In genomic region chr3:187183903-187184302, GRCh38 we compare ENCODE assay signal across 31 cellular contexts. TPM values are rescaled to one million over a fixed set of nuclear protein-coding genes. Genes with fewer than 3 reads are reported as not detected.
A peak's percentile ranks its signal among the peaks of the same experiment; 100 is the strongest.
DNase-seq lines count a peak whose midpoint lies in the region; ATAC-seq and TF ChIP-seq lines count a peak whose summit lies in the region.
"Had no signal": no experiment of that assay in that cellular context is flagged by ENCODE, and none has a peak within 500 bp of the region (broad histone marks: within the 10 kb centered on the region; RNA-seq: fewer than 3 reads in every experiment).

No MANE protein-coding gene starts in this region.

- H3K4me1 ChIP-seq in A673 (ENCODE audit: insufficient read depth, low read length, poor library complexity, severe bottlenecking) (peaks cover 18% of the 10 kb centered on the region), HUES48 (ENCODE audit: control insufficient read depth, insufficient read depth, low read length) (peaks cover 61% of the 10 kb centered on the region)
- H3K4me1 ChIP-seq: A549, BE2C, left lung had no signal

- DNase-seq in A673 (ENCODE audit: low spot score) (peak; percentile 46), islet precursor cell (peak; percentile 2), midbrain (lab: John Stamatoyannopoulos, UW) (no peak), NCI-H1417 treated with DMSO at 0.1 percent for 48 hours (lab: John Stamatoyannopoulos, UW) (no peak), kidney tubule cell (ENCODE audit: low spot score) (no peak)
- DNase-seq in activated CD8-positive, alpha-beta memory T cell treated with anti-CD3 and anti-CD28 coated beads, Interleukin-2, amount 10 ng/mL, durations not matched to agents 7 days and 5 days: no peak
- DNase-seq: activated naive CD4-positive, alpha-beta T cell treated with Interleukin-2 at 50 U/mL for 16 hours; BE2C; effector CD4-positive, alpha-beta T cell; heart right ventricle; left lung; naive thymus-derived CD8-positive, alpha-beta T cell; NCI-H1694; SHP77; SW 1271 had no signal

- H3K4me3 ChIP-seq in A673 (ENCODE audit: low read depth, low read length, poor library complexity, severe bottlenecking): no peak overlapping the region
- no peak overlapping the region for H3K4me3 ChIP-seq in HUES48 (ENCODE audit: low read depth, low read length)
- H3K4me3 ChIP-seq: A549, HAP-1, heart right ventricle, left lung, skin epidermis, thoracic aorta, vagina had no signal

- peaks cover 14% of the 10 kb centered on the region for H3K27me3 Mint-ChIP-seq in brain
- H3K27me3 Mint-ChIP-seq in activated CD8-positive, alpha-beta memory T cell treated with anti-CD3 and anti-CD28 coated beads, Interleukin-2, amount 10 ng/mL, durations not matched to agents 7 days and 5 days: peaks cover 21% of the 10 kb centered on the region

- no peak for ATAC-seq in activated CD8-positive, alpha-beta memory T cell treated with anti-CD3 and anti-CD28 coated beads, Interleukin-2, amount 10 ng/mL, durations not matched to agents 7 days and 5 days
- ATAC-seq: A549; heart right ventricle; left lung; naive thymus-derived CD8-positive, alpha-beta T cell had no signal

- H3K27ac ChIP-seq in A673 (ENCODE audit: low read depth, low read length, poor library complexity, severe bottlenecking) (peak overlapping the region; percentile 46), HUES48 (ENCODE audit: low read depth, low read length) (peak overlapping the region; percentile 51)
- H3K27ac ChIP-seq: A549, foreskin keratinocyte, KMS-11, left lung, vagina had no signal

- peaks cover 0 to 3% (median 0%) of the 10 kb centered on the region in 5 experiments for H3K9me3 Mint-ChIP-seq in brain
- H3K9me3 Mint-ChIP-seq in activated CD8-positive, alpha-beta memory T cell treated with anti-CD3 and anti-CD28 coated beads, Interleukin-2, amount 10 ng/mL, durations not matched to agents 7 days and 5 days (ENCODE audit: low read depth): no peaks in the 10 kb centered on the region
- H3K9me3 Mint-ChIP-seq: stimulated activated naive CD8-positive, alpha-beta T cell treated with anti-CD3 and anti-CD28 coated beads, Interleukin-15, Interleukin-2, amounts not matched to agents 100 ng/mL and 50 ng/mL, for 24 hours had no signal

- no TSS peak for BruUV-seq in A673 (replicated peaks; lab: Mats Ljungman, UMichigan)

- H3K9ac ChIP-seq in HUES48 (ENCODE audit: low read depth, low read length): 0 out of 2 replicates have a peak overlapping the region, but pooled peaks have one; percentile 36
- H3K9ac ChIP-seq: KMS-11 had no signal

- no peaks in the 10 kb centered on the region for H3K36me3 Mint-ChIP-seq in brain
- H3K36me3 Mint-ChIP-seq in activated CD8-positive, alpha-beta memory T cell treated with anti-CD3 and anti-CD28 coated beads, Interleukin-2, amount 10 ng/mL, durations not matched to agents 7 days and 5 days: no peaks in the 10 kb centered on the region
- H3K36me3 Mint-ChIP-seq: mesothelial cell of epicardium had no signal

- no peak overlapping the region for H3K4me3 Mint-ChIP-seq in brain
- H3K4me3 Mint-ChIP-seq in activated CD8-positive, alpha-beta memory T cell treated with anti-CD3 and anti-CD28 coated beads, Interleukin-2, amount 10 ng/mL, durations not matched to agents 7 days and 5 days: no peak overlapping the region
- H3K4me3 Mint-ChIP-seq: activated CD4-positive, alpha-beta T cell treated with anti-CD3 and anti-CD28 coated beads, Interleukin-2, amount 10 ng/mL, durations not matched to agents 7 days and 5 days; mesothelial cell of epicardium; naive thymus-derived CD8-positive, alpha-beta T cell; stimulated activated naive CD8-positive, alpha-beta T cell treated with anti-CD3 and anti-CD28 coated beads, Interleukin-15, Interleukin-2, amounts not matched to agents 100 ng/mL and 50 ng/mL, for 24 hours had no signal

- H3K36me3 ChIP-seq in A673 (ENCODE audit: insufficient read depth, low read length, poor library complexity, severe bottlenecking) (no peaks in the 10 kb centered on the region), HUES48 (ENCODE audit: control insufficient read depth, insufficient read depth, low read length) (no peaks in the 10 kb centered on the region)
- H3K36me3 ChIP-seq: BE2C, HAP-1, heart right ventricle, left lung, thoracic aorta, vagina had no signal

- peaks cover 33% of the 10 kb centered on the region for H3K4me1 Mint-ChIP-seq in brain
- H3K4me1 Mint-ChIP-seq in activated CD8-positive, alpha-beta memory T cell treated with anti-CD3 and anti-CD28 coated beads, Interleukin-2, amount 10 ng/mL, durations not matched to agents 7 days and 5 days: peaks cover 12% of the 10 kb centered on the region

- H3K27me3 ChIP-seq in A673 (replicated peaks; ENCODE audit: insufficient read depth, low read depth, low read length, poor library complexity): no peaks in the 10 kb centered on the region
- no peaks in the 10 kb centered on the region for H3K27me3 ChIP-seq in HUES48 (ENCODE audit: control insufficient read depth, insufficient read depth, low read length)
- H3K27me3 ChIP-seq: foreskin keratinocyte, heart right ventricle, left lung, vagina had no signal

- peak overlapping the region in 3 of 5 experiments; percentile 17 to 84 (median 77) for H3K27ac Mint-ChIP-seq in brain
- H3K27ac Mint-ChIP-seq in activated CD8-positive, alpha-beta memory T cell treated with anti-CD3 and anti-CD28 coated beads, Interleukin-2, amount 10 ng/mL, durations not matched to agents 7 days and 5 days: no peak overlapping the region
- H3K27ac Mint-ChIP-seq: mesothelial cell of epicardium; naive thymus-derived CD8-positive, alpha-beta T cell; stimulated activated naive CD8-positive, alpha-beta T cell treated with anti-CD3 and anti-CD28 coated beads, Interleukin-15, Interleukin-2, amounts not matched to agents 100 ng/mL and 50 ng/mL, for 24 hours had no signal

- TF ChIP-seq CTCF in A673 (conservative IDR thresholded peaks at IDR 0.05; ENCODE audit: low read depth, low read length) (no peak), brain (conservative IDR thresholded peaks at IDR 0.05) (no peak)

- no peaks in the 10 kb centered on the region for H3K9me3 ChIP-seq in A673 (ENCODE audit: low read depth, low read length, poor library complexity, severe bottlenecking)
- H3K9me3 ChIP-seq in HUES48 (ENCODE audit: control insufficient read depth, insufficient read depth, low read length): no peaks in the 10 kb centered on the region
- H3K9me3 ChIP-seq: A549, BE2C, HAP-1, heart right ventricle, left lung, thoracic aorta, vagina had no signal

- CTCF ChIA-PET in A673 (lab: Charles Lee): no interaction called here
- CTCF ChIA-PET in activated CD8-positive, alpha-beta memory T cell treated with anti-CD3 and anti-CD28 coated beads, Interleukin-2, amount 10 ng/mL, durations not matched to agents 7 days and 5 days (lab: Charles Lee): interaction anchor here (1.2 kb wide), 1 partner anchor 19 kb away, joined by 3 read pairs; no protein-coding TSS in a partner anchor

- intact Hi-C loops in A673 (cut with micrococcal nuclease; ENCODE audit: unreplicated experiment): no loop called here

- POLR2A ChIA-PET in A673 (lab: Charles Lee; ENCODE audit: low non-redundant PET): no interaction called here

RNA-seq across cellular contexts. Expression of gene RTP1, which starts 13.4 kb away (rescaled TPM):
- total RNA-seq in A673 (2021): not detected in 2 replicates
- polyA plus RNA-seq in brain (ENCODE audit: insufficient read depth, low read depth, low replicate concordance): 0.93 TPM
- total RNA-seq in activated CD8-positive, alpha-beta memory T cell treated with anti-CD3 and anti-CD28 coated beads, Interleukin-2, amount 10 ng/mL, durations not matched to agents 7 days and 5 days: not detected
- total RNA-seq: activated CD4-positive, alpha-beta T cell treated with anti-CD3 and anti-CD28 coated beads, Interleukin-2, amount 10 ng/mL, durations not matched to agents 7 days and 5 days; foreskin keratinocyte; G401; HT-29; left lung; mesothelial cell of epicardium; naive thymus-derived CD8-positive, alpha-beta T cell; omental fat pad; vagina had no signal
- polyA plus RNA-seq: A549; adipose tissue; foreskin keratinocyte; heart right ventricle; naive thymus-derived CD8-positive, alpha-beta T cell had no signal

RNA-seq across cellular contexts. Expression of gene RPL39L, which starts 44.6 kb away (rescaled TPM):
- total RNA-seq in A673 (2021): 35.3 and 43.2 TPM in 2 replicates
- polyA plus RNA-seq in brain (ENCODE audit: insufficient read depth, low read depth, low replicate concordance): 46.3 TPM
- 10 to 100 TPM; 17.8 to 25.0 TPM for total RNA-seq in activated CD8-positive, alpha-beta memory T cell treated with anti-CD3 and anti-CD28 coated beads, Interleukin-2, amount 10 ng/mL, durations not matched to agents 7 days and 5 days
- total RNA-seq: HT-29 had no signal

Comparison
In these comparisons a context has a peak if more than half of its experiments do, and no peak if none do; other contexts are left out.
1. DNase-seq: peak in A673 (single experiment) and islet precursor cell (single experiment); none in midbrain (single experiment), activated CD8-positive, alpha-beta memory T cell treated with anti-CD3 and anti-CD28 coated beads, Interleukin-2, amount 10 ng/mL, durations not matched to agents 7 days and 5 days (single experiment), NCI-H1417 treated with DMSO at 0.1 percent for 48 hours (single experiment) and kidney tubule cell (single experiment).